10 cellular contexts compared by ENCODE assay signal in genomic region chr12:117098071-117098360, GRCh38. TPM values are rescaled to one million over a fixed set of nuclear protein-coding genes. Genes with fewer than 3 reads are reported as not detected.
DNase-seq lines count a peak whose midpoint lies in the region; ATAC-seq and TF ChIP-seq lines count a peak whose summit lies in the region.
"Had no signal": no experiment of that assay in that cellular context is flagged by ENCODE, and none has a peak within 500 bp of the region (broad histone marks: within the 10 kb centered on the region; RNA-seq: fewer than 3 reads in every experiment).

No MANE protein-coding gene starts in this region.

- peak overlapping the region; percentile 82 for H3K27ac ChIP-seq in left ventricle myocardium inferior (replicated peaks)
- no peak overlapping the region for H3K27ac ChIP-seq in ascending aorta
- H3K27ac ChIP-seq in mucosa of rectum (ENCODE audit: low read depth in 2 of 2, low read length in 2 of 2) = no peak overlapping the region
- H3K27ac ChIP-seq: foreskin keratinocyte had no signal

- in situ Hi-C loops in ACHN (cut with HindIII; ENCODE audit: low pct_ligation_motif_present, low pct_unique_long_range_greater_than_20kb, low sequenced_read_pairs) = no loop called here

- no peaks in the 10 kb centered on the region for H3K9me3 ChIP-seq in left ventricle myocardium inferior (replicated peaks)
- no peaks in the 10 kb centered on the region for H3K9me3 ChIP-seq in ascending aorta
- H3K9me3 ChIP-seq in mucosa of rectum (ENCODE audit: control insufficient read depth in 2 of 2, low read length in 2 of 2) = no peaks in the 10 kb centered on the region

- peaks cover 76% of the 10 kb centered on the region for H3K4me1 ChIP-seq in left ventricle myocardium inferior
- H3K4me1 ChIP-seq in ascending aorta = peaks cover 6 to 10% of the 10 kb centered on the region in 2 donors
- H3K4me1 ChIP-seq in mucosa of rectum (ENCODE audit: control insufficient read depth in 2 of 2, insufficient read depth in 2 of 2, low read length in 2 of 2) = peaks cover 4 to 5% of the 10 kb centered on the region in 2 donors
- H3K4me1 ChIP-seq: foreskin keratinocyte had no signal

- H3K9ac ChIP-seq in mucosa of rectum (ENCODE audit: low read depth in 1 of 2, low read length in 2 of 2) = no peak overlapping the region

- DNase-seq in left ventricle myocardium inferior (no peak), left cardiac atrium (no peak), ascending aorta (ENCODE audit: low spot score in 2 of 2) (no peak), epidermal melanocyte (ENCODE audit: insufficient read length, low spot score) (no peak), ACHN (no peak)
- DNase-seq: foreskin keratinocyte had no signal

- peak overlapping the region; percentile 91 for H3K4me3 ChIP-seq in left ventricle myocardium inferior
- peak overlapping the region; percentile 70 to 73 for H3K4me3 ChIP-seq in ascending aorta
- peak overlapping the region; percentile 49 to 61 for H3K4me3 ChIP-seq in mucosa of rectum (ENCODE audit: low read length in 2 of 2)

- intact Hi-C loops in left ventricle myocardium inferior (cut with micrococcal nuclease) = no loop called here
- intact Hi-C loops in left cardiac atrium (cut with DNase I) = loop anchor here in 1 of 2 donors (5.0 kb wide), 2 partner anchors 41 to 61 kb away; no protein-coding TSS in a partner anchor
- intact Hi-C loops in ascending aorta (cut with DNase I) = no loop called here

- TF ChIP-seq CTCF in left ventricle myocardium inferior (IDR thresholded peaks at IDR 0.05; ENCODE audit: borderline replicate concordance) (no peak), ascending aorta (IDR thresholded peaks at IDR 0.05) (no peak)

- H3K27me3 ChIP-seq in left ventricle myocardium inferior (ENCODE audit: low read depth) (peaks cover 32% of the 10 kb centered on the region), ascending aorta (peaks cover 16% of the 10 kb centered on the region), mucosa of rectum (ENCODE audit: control insufficient read depth in 2 of 2, insufficient read depth in 2 of 2, low read length in 2 of 2) (peaks cover 33 to 42% of the 10 kb centered on the region in 2 donors)

- ATAC-seq in left cardiac atrium (no peak), HG03469 (IDR thresholded peaks at IDR 0.05; ENCODE audit: unreplicated experiment) (no peak)
- ATAC-seq in activated CD4-positive, CD25-positive, alpha-beta regulatory T cell treated with anti-CD3 and anti-CD28 coated beads, Interleukin-2, amount 50 U/mL, for 24 hours = no peak
- ATAC-seq: Panc1 had no signal

- no peaks in the 10 kb centered on the region for H3K36me3 ChIP-seq in left ventricle myocardium inferior
- H3K36me3 ChIP-seq in ascending aorta = no peaks in the 10 kb centered on the region
- no peaks in the 10 kb centered on the region for H3K36me3 ChIP-seq in mucosa of rectum (ENCODE audit: control insufficient read depth in 2 of 2, insufficient read depth in 2 of 2, low read length in 2 of 2)

RNA-seq across cellular contexts. Expression of gene TESC, which starts 1.2 kb away (rescaled TPM):
- total RNA-seq in left ventricle myocardium inferior = 92.1 TPM
- total RNA-seq in left cardiac atrium = 10 to 100 TPM; 35.1 to 41.2 TPM
- 20.8 TPM for total RNA-seq in ascending aorta
- total RNA-seq: foreskin keratinocyte had no signal
